17 cellular contexts compared by ENCODE assay signal in the genomic region with DNA sequence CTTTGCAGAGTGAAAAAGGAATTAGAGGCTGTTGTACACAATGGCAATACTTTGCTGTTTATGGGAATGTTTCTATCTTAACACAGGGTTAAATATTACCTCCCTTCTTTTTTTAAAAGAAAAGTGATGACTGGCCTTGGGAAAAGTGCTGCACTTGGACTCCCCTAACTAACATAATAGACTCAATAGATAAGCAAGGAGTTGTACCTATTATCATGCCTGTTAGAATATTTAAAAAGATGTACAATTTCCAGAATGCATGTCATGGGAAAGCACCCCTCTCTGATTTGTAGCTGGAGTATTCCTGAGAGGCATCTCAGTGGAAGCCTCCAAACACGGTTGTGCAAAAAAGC.
A peak's percentile ranks its signal among the peaks of the same experiment; 100 is the strongest.
DNase-seq lines count a peak whose midpoint lies in the region; ATAC-seq and TF ChIP-seq lines count a peak whose summit lies in the region.
"Had no signal": no experiment of that assay in that cellular context is flagged by ENCODE, and none has a peak within 500 bp of the region (broad histone marks: within the 10 kb centered on the region; RNA-seq: fewer than 3 reads in every experiment).

No MANE protein-coding gene starts in this region.

- peak overlapping the region; percentile 35; the same call in 1 of the 2 replicates for H3K4me2 ChIP-seq in SK-N-SH
- peak overlapping the region; percentile 39 for H3K4me2 ChIP-seq in osteoblast (ENCODE audit: insufficient read depth, low read length)
- H3K4me2 ChIP-seq: A549 had no signal

- no peaks in the 10 kb centered on the region for H3K36me3 Mint-ChIP-seq in CD4-positive, alpha-beta memory T cell

- H3K36me3 ChIP-seq in SK-N-SH (replicated peaks in 1 of 2; ENCODE audit: control insufficient read depth in 1 of 2, insufficient read depth in 2 of 2, low read length in 1 of 2) (no peaks in the 10 kb centered on the region), osteoblast (ENCODE audit: insufficient read depth, low read length) (no peaks in the 10 kb centered on the region)
- no peaks in the 10 kb centered on the region for H3K36me3 ChIP-seq in CD4-positive, alpha-beta memory T cell (ENCODE audit: insufficient read depth, low read length)

- H3K4me1 ChIP-seq in SK-N-SH (ENCODE audit: control insufficient read depth in 1 of 2, insufficient read depth in 2 of 2, low read depth in 1 of 2, low read length in 1 of 2) (peaks cover 0 to 6% of the 10 kb centered on the region in 2 experiments; a peak in 1 of 4 replicates), osteoblast (ENCODE audit: insufficient read depth, low read length) (peaks cover 29% of the 10 kb centered on the region)
- H3K4me1 ChIP-seq in CD4-positive, alpha-beta memory T cell (ENCODE audit: insufficient read depth, low read length), result no peaks in the 10 kb centered on the region
- H3K4me1 ChIP-seq: A549 had no signal

- intact Hi-C loops in CD4-positive, alpha-beta memory T cell (cut with micrococcal nuclease), result no loop called here

- in situ Hi-C loops in Caki2 (cut with HindIII; ENCODE audit: low pct_unique_long_range_greater_than_20kb, low sequenced_read_pairs), result no loop called here

- no peak overlapping the region for H3K4me3 Mint-ChIP-seq in CD4-positive, alpha-beta memory T cell

- H4K20me1 ChIP-seq in SK-N-SH (ENCODE audit: insufficient read depth) (no peaks in the 10 kb centered on the region), osteoblast (ENCODE audit: insufficient read depth, low read length) (no peaks in the 10 kb centered on the region)

- no peaks in the 10 kb centered on the region for H3K27me3 ChIP-seq in SK-N-SH (ENCODE audit: insufficient read depth)
- H3K27me3 ChIP-seq in osteoblast (ENCODE audit: insufficient read depth, low read length), result no peaks in the 10 kb centered on the region
- H3K27me3 ChIP-seq in CD4-positive, alpha-beta memory T cell (ENCODE audit: insufficient read depth, low read length), result no peaks in the 10 kb centered on the region

- 91% methylated on average over 1 of the region's 1 CpG for WGBS in SK-N-SH (ENCODE audit: low lambda C conversion rate)

- no peaks in the 10 kb centered on the region for H3K9me2 ChIP-seq in SK-N-SH

- H3F3A ChIP-seq in SK-N-SH (replicated peaks; ENCODE audit: insufficient read depth), result no peaks in the 10 kb centered on the region

- no peak for TF ChIP-seq RAD21 in SK-N-SH (IDR thresholded peaks at IDR 0.05; ENCODE audit: low read length)

- H3K9me3 ChIP-seq in SK-N-SH (no peaks in the 10 kb centered on the region), osteoblast (ENCODE audit: low read depth, low read length) (no peaks in the 10 kb centered on the region)
- H3K9me3 ChIP-seq in CD4-positive, alpha-beta memory T cell (ENCODE audit: control insufficient read depth in 1 of 2, low read length in 2 of 2), result no peaks in the 10 kb centered on the region
- H3K9me3 ChIP-seq: A549 had no signal

- POLR2A ChIA-PET in SK-N-SH (lab: Yijun Ruan, JAX), result no interaction called here
- POLR2A ChIA-PET in CD4-positive, alpha-beta memory T cell (lab: Charles Lee; ENCODE audit: partially characterized antibody), result no interaction called here

- no peaks in the 10 kb centered on the region for H3K4me1 Mint-ChIP-seq in CD4-positive, alpha-beta memory T cell

- H2AFZ ChIP-seq in SK-N-SH (ENCODE audit: low read depth) (no peak overlapping the region), osteoblast (ENCODE audit: low read length) (no peak overlapping the region)

- peak; percentile 66 for DNase-seq in Caki2 (ENCODE audit: low read depth)
- no peak for DNase-seq in SK-N-SH
- peak; percentile 29 for DNase-seq in fibroblast of pulmonary artery (ENCODE audit: low read depth)
- no peak for DNase-seq in osteoblast (ENCODE audit: insufficient read length, low spot score, missing footprints)
- no peak for DNase-seq in CD4-positive, alpha-beta memory T cell
- no peak for DNase-seq in NCI-H1092 treated with DMSO at 0.1 percent for 48 hours (lab: John Stamatoyannopoulos, UW)
- no peak for DNase-seq in NCI-H774 (lab: John Stamatoyannopoulos, UW)
- DNase-seq: DND-41, GOT3, NCI-H1105, NCI-H2081 treated with DMSO at 0.1 percent for 48 hours, NCI-H748 treated with DMSO at 0.1 percent for 48 hours, SHP77 had no signal

- H3K4me3 ChIP-seq in SK-N-SH (ENCODE audit: low read depth in 2 of 2, low read length in 1 of 2) (no peak overlapping the region; a peak in 1 of 4 replicates), fibroblast of pulmonary artery (replicated peaks; ENCODE audit: low read depth, low read length) (no peak overlapping the region), osteoblast (ENCODE audit: insufficient read depth, low read length) (no peak overlapping the region)
- no peak overlapping the region for H3K4me3 ChIP-seq in CD4-positive, alpha-beta memory T cell (ENCODE audit: low read length in 2 of 2)
- H3K4me3 ChIP-seq: A549 had no signal

- H3K79me2 ChIP-seq in SK-N-SH (ENCODE audit: insufficient read depth), result no peaks in the 10 kb centered on the region
- H3K79me2 ChIP-seq in osteoblast (ENCODE audit: insufficient read depth, low read length), result no peaks in the 10 kb centered on the region

- H3K27ac ChIP-seq in SK-N-SH (ENCODE audit: low read depth in 2 of 2, low read length in 1 of 2) (peak overlapping the region in 1 of 2 experiments; percentile 41; a peak in 1 of 4 replicates), osteoblast (ENCODE audit: low read depth, low read length) (peak overlapping the region; percentile 60)
- H3K27ac ChIP-seq in CD4-positive, alpha-beta memory T cell (ENCODE audit: low read depth, low read length), result no peak overlapping the region
- H3K27ac ChIP-seq: A549, C4-2B had no signal

- H3K9me3 Mint-ChIP-seq in CD4-positive, alpha-beta memory T cell, result peaks cover 0 to 5% (median 0%) of the 10 kb centered on the region in 8 donors

- H3K9ac ChIP-seq in SK-N-SH, result no peak overlapping the region

- no peak for ATAC-seq in HG03457 (IDR thresholded peaks at IDR 0.05; ENCODE audit: unreplicated experiment)
- ATAC-seq: A549, HCT116 had no signal

- TF ChIP-seq CTCF in SK-N-SH (IDR thresholded peaks at IDR 0.05) (no peak), fibroblast of pulmonary artery (IDR thresholded peaks at IDR 0.05; ENCODE audit: low read length, missing control alignments) (no peak), osteoblast (IDR thresholded peaks at IDR 0.05; ENCODE audit: extremely low read depth, low read depth, low read length) (no peak)

- H3K27me3 Mint-ChIP-seq in CD4-positive, alpha-beta memory T cell, result no peaks in the 10 kb centered on the region

- no peak for TF ChIP-seq EP300 in SK-N-SH (IDR thresholded peaks at IDR 0.05; ENCODE audit: borderline replicate concordance in 1 of 2, low read depth in 1 of 2, low read length in 1 of 2)

- no peak overlapping the region for H3K27ac Mint-ChIP-seq in CD4-positive, alpha-beta memory T cell

- CTCF ChIA-PET in SK-N-SH (lab: Yijun Ruan, JAX), result interaction anchor here (1.0 kb wide), 1 partner anchor 79 kb away, joined by 3 read pairs; no protein-coding TSS in a partner anchor
- CTCF ChIA-PET in CD4-positive, alpha-beta memory T cell (lab: Charles Lee; ENCODE audit: partially characterized antibody), result no interaction called here

TF ChIP-seq in SK-N-SH, 30 proteins besides CTCF, POLR2A, EP300 and RAD21:
- TF ChIP-seq REST (IDR thresholded peaks at IDR 0.05; ENCODE audit: low read depth, low read length) (no peak), YY1 (IDR thresholded peaks at IDR 0.05; ENCODE audit: low read depth) (no peak), FOXM1 (IDR thresholded peaks at IDR 0.05; ENCODE audit: low read depth) (no peak), IRF3 (IDR thresholded peaks at IDR 0.05; ENCODE audit: low read depth, low read length) (no peak), MAX (IDR thresholded peaks at IDR 0.05; ENCODE audit: low read depth) (no peak), ELF1 (IDR thresholded peaks at IDR 0.05) (no peak), CHD2 (IDR thresholded peaks at IDR 0.05; ENCODE audit: low read length, partially characterized antibody) (no peak), FOSL2 (IDR thresholded peaks at IDR 0.05; ENCODE audit: borderline replicate concordance, low read depth) (no peak)

Comparison
In these comparisons a context has a peak if more than half of its experiments do, and no peak if none do; other contexts are left out.
1. DNase-seq: peak in Caki2 (single experiment) and fibroblast of pulmonary artery (single experiment); none in SK-N-SH (single experiment), osteoblast (single experiment), CD4-positive, alpha-beta memory T cell (0 of 5), NCI-H1092 treated with DMSO at 0.1 percent for 48 hours (single experiment) and NCI-H774 (single experiment).